Comparison of ENCODE assay signal across 16 cellular contexts in the genomic region with DNA sequence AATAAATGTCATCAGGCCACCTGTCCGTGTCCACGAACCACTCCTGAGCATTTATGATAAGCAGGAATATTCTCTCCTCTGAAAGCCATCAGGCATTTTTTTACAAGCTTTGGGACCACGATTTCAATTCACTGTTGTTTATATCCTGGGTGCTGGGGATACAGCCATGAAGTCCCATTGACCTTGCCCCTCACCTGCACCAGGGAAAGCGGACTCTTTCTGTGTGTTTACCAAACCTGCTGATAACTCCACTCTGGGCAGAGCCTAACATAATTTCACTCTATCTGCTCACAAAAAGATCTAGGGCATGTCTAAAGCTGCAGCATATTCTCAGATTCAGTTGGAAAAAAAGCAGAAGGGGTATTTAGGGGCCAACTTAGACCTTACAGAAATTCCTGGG. TPM values are rescaled to one million over a fixed set of nuclear protein-coding genes. Genes with fewer than 3 reads are reported as not detected.
"Had no signal": no experiment of that assay in that cellular context is flagged by ENCODE, and none has a peak within 500 bp of the region (broad histone marks: within the 10 kb centered on the region; RNA-seq: fewer than 3 reads in every experiment).

No MANE protein-coding gene starts in this region.

- H3K4me3 Mint-ChIP-seq: activated naive CD8-positive, alpha-beta T cell treated with anti-CD3 and anti-CD28 coated beads, Interleukin-2, amount 10 ng/mL, durations not matched to agents 7 days and 5 days; neural progenitor cell had no signal

- H3K27me3 ChIP-seq: neural progenitor cell, transverse colon, vagina had no signal

- H3K9ac ChIP-seq: neural progenitor cell, parathyroid adenoma had no signal

- H2AFZ ChIP-seq: neural progenitor cell, parathyroid adenoma had no signal

- H3K36me3 ChIP-seq: left ventricle myocardium inferior, neural progenitor cell, transverse colon, vagina had no signal

- H3K4me3 ChIP-seq: left ventricle myocardium inferior, neural progenitor cell, SK-N-MC, transverse colon, vagina had no signal

- H3K4me1 ChIP-seq: neural progenitor cell, parathyroid adenoma had no signal

- H3K27ac Mint-ChIP-seq: activated naive CD8-positive, alpha-beta T cell treated with anti-CD3 and anti-CD28 coated beads, Interleukin-2, amount 10 ng/mL, durations not matched to agents 7 days and 5 days; neural progenitor cell had no signal

- H3K27ac ChIP-seq: left ventricle myocardium inferior, neural progenitor cell, parathyroid adenoma, SK-N-MC, transverse colon, vagina had no signal

- DNase-seq: activated CD4-positive, alpha-beta T cell treated with anti-CD3 and anti-CD28 coated beads, Interleukin-2, amount 50 U/mL, for 4 hours; activated naive CD8-positive, alpha-beta T cell treated with anti-CD3 and anti-CD28 coated beads, Interleukin-2, amount 10 ng/mL, durations not matched to agents 7 days and 5 days; activated T-cell treated with anti-CD3 and anti-CD28 coated beads for 4 hours; cerebellar nuclear complex; erythroblast; kidney; left ventricle myocardium inferior; stimulated activated naive CD4-positive, alpha-beta T cell; T-helper 9 cell; transverse colon had no signal

- H3K79me2 ChIP-seq: parathyroid adenoma had no signal

- H3K36me3 Mint-ChIP-seq: neural progenitor cell had no signal

- H3K4me1 Mint-ChIP-seq: neural progenitor cell had no signal

- H3K9me3 ChIP-seq: left ventricle myocardium inferior, transverse colon, vagina had no signal

- H3K4me2 ChIP-seq: neural progenitor cell had no signal

RNA-seq across cellular contexts. Expression of gene DNASE1L3, which starts 4.8 kb away (rescaled TPM):
- total RNA-seq: activated naive CD8-positive, alpha-beta T cell treated with anti-CD3 and anti-CD28 coated beads, Interleukin-2, amount 10 ng/mL, durations not matched to agents 7 days and 5 days; myocyte; renal cortical epithelial cell had no signal
